17 cellular contexts compared by ENCODE assay signal in the genomic region with DNA sequence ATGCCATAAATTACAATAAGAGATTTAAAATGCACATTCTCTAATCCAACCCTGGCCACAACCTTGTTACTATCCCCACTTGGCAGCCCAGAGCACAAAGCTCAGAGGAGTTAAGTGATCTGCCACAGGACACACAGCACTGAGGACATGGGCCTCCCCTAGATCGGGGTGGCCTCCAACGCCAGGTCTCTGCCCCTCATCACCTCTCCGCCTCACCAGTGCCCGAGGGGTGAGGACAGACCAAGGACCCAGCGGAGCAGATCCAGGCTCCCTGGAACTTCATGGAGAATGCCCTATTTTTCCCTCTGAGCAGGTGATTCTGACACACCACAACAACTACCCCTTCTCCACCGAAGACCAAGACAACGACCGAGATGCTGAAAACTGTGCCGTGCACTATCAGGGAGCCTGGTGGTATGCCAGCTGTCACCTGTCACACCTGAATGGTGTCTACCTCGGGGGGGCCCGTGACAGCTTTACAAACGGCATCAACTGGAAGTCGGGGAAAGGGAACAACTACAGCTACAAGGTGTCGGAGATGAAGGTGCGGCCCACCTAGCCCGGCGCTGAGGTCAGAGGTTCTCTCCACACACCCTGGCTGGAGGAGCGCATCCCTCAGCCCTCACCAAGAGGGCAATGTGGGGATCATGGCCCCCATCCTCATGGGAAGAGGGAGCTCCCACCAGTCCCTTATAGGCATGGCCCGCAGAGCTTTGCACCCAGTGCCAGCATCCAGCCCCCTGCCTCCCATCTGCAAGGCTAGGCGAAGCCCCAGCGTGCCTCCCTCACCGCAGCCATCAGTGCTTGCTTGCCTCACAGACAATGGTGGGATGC. TPM values are rescaled to one million over a fixed set of nuclear protein-coding genes. Genes with fewer than 3 reads are reported as not detected.
DNase-seq lines count a peak whose midpoint lies in the region; TF ChIP-seq lines count a peak whose summit lies in the region.
"Had no signal": no experiment of that assay in that cellular context is flagged by ENCODE, and none has a peak within 500 bp of the region (broad histone marks: within the 10 kb centered on the region; RNA-seq: fewer than 3 reads in every experiment).

No MANE protein-coding gene starts in this region.

- H3K4me3 Mint-ChIP-seq in osteocyte (ENCODE audit: unreplicated experiment), result no peak overlapping the region
- H3K4me3 Mint-ChIP-seq: CD8-positive, alpha-beta T cell had no signal

- no peaks in the 10 kb centered on the region for H3K36me3 ChIP-seq in BLaER1 treated with 17β-estradiol and CSF1 and Interleukin-3, amounts not matched to agents 10 nM and 100 nM
- H3K36me3 ChIP-seq: SJSA1 had no signal

- no peaks in the 10 kb centered on the region for H4K20me1 ChIP-seq in BLaER1 treated with 17β-estradiol and CSF1 and Interleukin-3, amounts not matched to agents 10 nM and 100 nM

- no peak for TF ChIP-seq CTCF in osteocyte (IDR thresholded peaks at IDR 0.05)

- H3K36me3 Mint-ChIP-seq in osteocyte (ENCODE audit: unreplicated experiment), result no peaks in the 10 kb centered on the region
- H3K36me3 Mint-ChIP-seq: CD8-positive, alpha-beta T cell had no signal

- peaks cover 20% of the 10 kb centered on the region for H3K4me1 Mint-ChIP-seq in osteocyte (ENCODE audit: unreplicated experiment)

- H3K4me1 ChIP-seq in BLaER1 treated with 17β-estradiol and CSF1 and Interleukin-3, amounts not matched to agents 10 nM and 100 nM, result peaks cover 0 to 32% (median 17%) of the 10 kb centered on the region in 10 experiments; a peak in 13 of 20 replicates
- H3K4me1 ChIP-seq: SJSA1 had no signal

- H3K27me3 ChIP-seq in BLaER1 treated with 17β-estradiol and CSF1 and Interleukin-3, amounts not matched to agents 10 nM and 100 nM, result peaks cover 0 to 21% (median 0%) of the 10 kb centered on the region in 11 experiments; a peak in 1 of 22 replicates

- H3K9me3 ChIP-seq in BLaER1 treated with 17β-estradiol and CSF1 and Interleukin-3, amounts not matched to agents 10 nM and 100 nM (replicated peaks in 1 of 11), result peaks cover 9 to 18% (median 13%) of the 10 kb centered on the region in 11 experiments; a peak in 20 of 22 replicates
- H3K9me3 ChIP-seq: SJSA1 had no signal

- H3K4me2 ChIP-seq in BLaER1 treated with 17β-estradiol and CSF1 and Interleukin-3, amounts not matched to agents 10 nM and 100 nM, result peak overlapping the region in 7 of 11 experiments; percentile 54 to 83 (median 67); a peak in 7 of 22 replicates

- no peak overlapping the region for H3K9ac ChIP-seq in BLaER1 treated with 17β-estradiol and CSF1 and Interleukin-3, amounts not matched to agents 10 nM and 100 nM

- peaks cover 2% of the 10 kb centered on the region for H3K27me3 Mint-ChIP-seq in osteocyte (ENCODE audit: unreplicated experiment)

- peak; percentile 15 for DNase-seq in NCI-H2171 (lab: John Stamatoyannopoulos, UW)
- peak; percentile 42 for DNase-seq in islet precursor cell
- DNase-seq in osteocyte (ENCODE audit: extremely low spot score, unreplicated experiment), result peak; percentile 79
- DNase-seq in stimulated activated CD4-positive, alpha-beta T cell treated with anti-CD3 and anti-CD28 coated beads, Interleukin-4, amount 100 ng/mL, for 4 hours, result no peak
- no peak for DNase-seq in dedifferentiated amniotic fluid mesenchymal stem cell (ENCODE audit: extremely low spot score)
- DNase-seq in NCI-H446 treated with DMSO at 0.1 percent for 48 hours (lab: John Stamatoyannopoulos, UW), result no peak
- no peak for DNase-seq in NOMO-1 treated with DMSO at 0.1 percent for 48 hours (lab: John Stamatoyannopoulos, UW; ENCODE audit: unreplicated experiment)
- DNase-seq: Calu3; CD8-positive, alpha-beta T cell; NCI-H1417; NCI-H187; NCI-H345; NCI-H526 had no signal

- no peak overlapping the region for H3K27ac ChIP-seq in BLaER1 treated with 17β-estradiol and CSF1 and Interleukin-3, amounts not matched to agents 10 nM and 100 nM
- H3K27ac ChIP-seq: SJSA1 had no signal

- H3K9me3 Mint-ChIP-seq in osteocyte (ENCODE audit: unreplicated experiment), result no peaks in the 10 kb centered on the region
- H3K9me3 Mint-ChIP-seq: CD8-positive, alpha-beta T cell had no signal

- H3K4me3 ChIP-seq in BLaER1 treated with 17β-estradiol and CSF1 and Interleukin-3, amounts not matched to agents 10 nM and 100 nM, result no peak overlapping the region
- H3K4me3 ChIP-seq: SJSA1 had no signal

- no peak overlapping the region for H3K27ac Mint-ChIP-seq in osteocyte (ENCODE audit: unreplicated experiment)
- H3K27ac Mint-ChIP-seq: CD8-positive, alpha-beta T cell had no signal

RNA-seq across cellular contexts. Expression of a gene that starts 12.5 kb away (rescaled TPM):
- total RNA-seq in osteocyte, result not detected in 2 replicates
- total RNA-seq: Calu3; CD8-positive, alpha-beta T cell; HT-29; M059J; SJSA1 had no signal

RNA-seq across cellular contexts. Expression of a gene that starts 49.6 kb away (rescaled TPM):
- not detected in 2 replicates for total RNA-seq in osteocyte
- total RNA-seq: Calu3, HT-29, M059J, SJSA1 had no signal

Comparison
In these comparisons a context has a peak if more than half of its experiments do, and no peak if none do; other contexts are left out.
1. DNase-seq: peak in NCI-H2171 (single experiment), islet precursor cell (single experiment) and osteocyte (single experiment); none in stimulated activated CD4-positive, alpha-beta T cell treated with anti-CD3 and anti-CD28 coated beads, Interleukin-4, amount 100 ng/mL, for 4 hours (0 of 2), dedifferentiated amniotic fluid mesenchymal stem cell (single experiment), NCI-H446 treated with DMSO at 0.1 percent for 48 hours (single experiment) and NOMO-1 treated with DMSO at 0.1 percent for 48 hours (single experiment).